16 cellular contexts compared by ENCODE assay signal in the genomic region with DNA sequence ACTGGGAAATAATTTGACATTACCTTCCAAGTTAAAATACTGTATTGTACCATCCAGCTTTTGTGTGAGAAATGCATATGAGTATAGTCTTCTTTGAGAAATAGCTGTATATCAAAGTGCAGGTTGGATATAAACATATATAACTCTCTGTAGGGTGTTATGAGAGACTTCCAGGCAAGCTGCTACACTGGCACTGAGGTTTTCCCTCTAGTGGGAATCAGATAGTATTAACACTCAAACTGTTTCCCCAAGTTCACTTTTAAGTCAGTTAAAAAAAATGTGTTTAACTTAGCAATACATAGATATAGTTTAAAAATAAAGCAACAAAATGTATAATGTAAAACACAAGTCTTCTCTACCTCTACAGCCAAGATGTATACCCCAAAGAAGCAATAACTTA.
A peak's percentile ranks its signal among the peaks of the same experiment; 100 is the strongest.
DNase-seq lines count a peak whose midpoint lies in the region; ATAC-seq, FAIRE-seq and TF ChIP-seq lines count a peak whose summit lies in the region.
"Had no signal": no experiment of that assay in that cellular context is flagged by ENCODE, and none has a peak within 500 bp of the region (broad histone marks: within the 10 kb centered on the region; RNA-seq: fewer than 3 reads in every experiment).

No MANE protein-coding gene starts in this region.

- in situ Hi-C loops in HepG2 (cut with HindIII; ENCODE audit: extremely low pct_ligation_motif_present, low pct_unique_long_range_greater_than_20kb): no loop called here

- H3K27me3 ChIP-seq in HepG2 (ENCODE audit: control insufficient read depth in 1 of 2, insufficient read depth in 2 of 2, low read length in 2 of 2): no peaks in the 10 kb centered on the region
- no peaks in the 10 kb centered on the region for H3K27me3 ChIP-seq in right lobe of liver
- H3K27me3 ChIP-seq in RWPE2 (ENCODE audit: insufficient read depth, poor library complexity, severe bottlenecking): peaks cover 5% of the 10 kb centered on the region
- no peaks in the 10 kb centered on the region for H3K27me3 ChIP-seq in fibroblast of lung (ENCODE audit: control insufficient read depth, insufficient read depth, low read length)

- FAIRE-seq in HepG2 (lab: Jason Lieb, UNC) (no peak), urothelium cell line (lab: Jason Lieb, UNC) (no peak)
- FAIRE-seq: A204.1, astrocyte, frontal cortex, small intestine had no signal

- H3K9me3 ChIP-seq in HepG2 (ENCODE audit: low read length) (no peaks in the 10 kb centered on the region), right lobe of liver (no peaks in the 10 kb centered on the region), RWPE2 (ENCODE audit: severe bottlenecking) (no peaks in the 10 kb centered on the region), fibroblast of lung (ENCODE audit: control insufficient read depth, insufficient read depth, low read depth, low read length) (no peaks in the 10 kb centered on the region)

- H4K20me1 ChIP-seq in HepG2 (ENCODE audit: insufficient read depth, low read length): no peaks in the 10 kb centered on the region
- no peaks in the 10 kb centered on the region for H4K20me1 ChIP-seq in fibroblast of lung (ENCODE audit: control insufficient read depth, extremely low read depth, insufficient read depth, low read length)

- H3K4me1 ChIP-seq in HepG2 (ENCODE audit: insufficient read depth, low read length): no peaks in the 10 kb centered on the region
- H3K4me1 ChIP-seq in right lobe of liver: no peaks in the 10 kb centered on the region
- H3K4me1 ChIP-seq in RWPE2 (ENCODE audit: insufficient read depth, poor library complexity, severe bottlenecking): peaks cover 4% of the 10 kb centered on the region
- no peaks in the 10 kb centered on the region for H3K4me1 ChIP-seq in fibroblast of lung (ENCODE audit: control insufficient read depth, extremely low read depth, insufficient read depth, low read length)

- 0 out of 3 replicates have a peak, but pooled peaks have one; percentile 35 for ATAC-seq in HepG2
- ATAC-seq in right lobe of liver: no peak
- ATAC-seq in RWPE2 (ENCODE audit: low read depth): 0 out of 3 replicates have a peak, but pooled peaks have one; percentile 31
- ATAC-seq in GM18867 (IDR thresholded peaks at IDR 0.05; ENCODE audit: unreplicated experiment): no peak
- ATAC-seq: activated CD8-positive, alpha-beta T cell treated with anti-CD3 and anti-CD28 coated beads, Interleukin-2, amount 10 ng/mL, durations not matched to agents 7 days and 5 days; activated T-helper 17 cell treated with anti-CD3 and anti-CD28 coated beads, Interleukin-2, amount 50 U/mL, for 72 hours; stimulated activated naive CD8-positive, alpha-beta T cell treated with anti-CD3 and anti-CD28 coated beads, Interleukin-15, amount 100 ng/mL, for 72 hours had no signal

- H3K36me3 ChIP-seq in HepG2 (replicated peaks in 1 of 2; ENCODE audit: control insufficient read depth in 1 of 2, insufficient read depth in 2 of 2, low read length in 2 of 2): no peaks in the 10 kb centered on the region
- no peaks in the 10 kb centered on the region for H3K36me3 ChIP-seq in right lobe of liver
- H3K36me3 ChIP-seq in RWPE2 (ENCODE audit: low read depth): no peaks in the 10 kb centered on the region
- H3K36me3 ChIP-seq in fibroblast of lung (ENCODE audit: control insufficient read depth, insufficient read depth, low read length): no peaks in the 10 kb centered on the region

- no peak for TF ChIP-seq RAD21 in HepG2 (CRISPR knock-in tag; IDR thresholded peaks at IDR 0.05)

- CTCF ChIA-PET in HepG2 (lab: Yijun Ruan, JAX; ENCODE audit: low intra/inter-chr PET ratio, low total read pairs): no interaction called here

- BruUV-seq in HepG2 (replicated peaks; lab: Mats Ljungman, UMichigan): no TSS peak

- H3K4me3 ChIP-seq in HepG2 (replicated peaks in 1 of 3; ENCODE audit: insufficient read depth in 1 of 3, low read depth in 2 of 3, low read length in 3 of 3) (no peak overlapping the region), right lobe of liver (no peak overlapping the region), RWPE2 (ENCODE audit: severe bottlenecking) (no peak overlapping the region), fibroblast of lung (replicated peaks in 1 of 4; ENCODE audit: control extremely low read depth in 1 of 4, insufficient read depth in 1 of 4, low read depth in 3 of 4, low read length in 4 of 4) (peak overlapping the region in 2 of 4 experiments; percentile 21 to 33)

- DNase-seq in HepG2 (ENCODE audit: low spot score) (no peak), right lobe of liver (no peak), RWPE2 (ENCODE audit: low spot score) (no peak), fibroblast of lung (ENCODE audit: low read depth in 2 of 2) (peak in 1 of 2 donors; percentile 11), urothelium cell line (ENCODE audit: low spot score) (peak; percentile 9), T-helper 1 cell (no peak)
- DNase-seq in stimulated activated CD4-positive, alpha-beta T cell treated with anti-CD3 and anti-CD28 coated beads, Interleukin-12 subunit alpha, Interleukin-12 subunit beta, amount 100 ng/mL, for 4 hours: no peak
- DNase-seq: activated CD8-positive, alpha-beta T cell treated with anti-CD3 and anti-CD28 coated beads, Interleukin-2, amount 10 ng/mL, durations not matched to agents 7 days and 5 days; NK-92 treated with Interleukin-12 subunit alpha and Interleukin-12 subunit beta, amount 100 ng/mL, for 24 hours; small intestine; stimulated activated naive CD8-positive, alpha-beta T cell treated with anti-CD3 and anti-CD28 coated beads, Interleukin-15, amount 100 ng/mL, for 72 hours had no signal

- H2AFZ ChIP-seq in HepG2 (ENCODE audit: low read length): no peak overlapping the region
- peak overlapping the region; percentile 26 for H2AFZ ChIP-seq in fibroblast of lung (ENCODE audit: low read length)

- H3K4me2 ChIP-seq in HepG2 (ENCODE audit: low read depth, low read length) (no peak overlapping the region), fibroblast of lung (ENCODE audit: extremely low read depth, insufficient read depth, low read length) (peak overlapping the region; percentile 4)

- POLR2A ChIA-PET in HepG2 (lab: Yijun Ruan, JAX): no interaction called here

- H3K27ac ChIP-seq in HepG2 (ENCODE audit: extremely low read length, insufficient read depth, low read length): no peak overlapping the region
- H3K27ac ChIP-seq in right lobe of liver: no peak overlapping the region
- no peak overlapping the region for H3K27ac ChIP-seq in RWPE2 (ENCODE audit: poor library complexity, severe bottlenecking)
- H3K27ac ChIP-seq in fibroblast of lung (ENCODE audit: insufficient read depth, low read length): no peak overlapping the region

- TF ChIP-seq POLR2A in HepG2 (IDR thresholded peaks at IDR 0.05; ENCODE audit: insufficient read depth in 1 of 2, low read depth in 2 of 2, low read length in 2 of 2) (no peak), right lobe of liver (IDR thresholded peaks at IDR 0.05) (no peak)

- TF ChIP-seq CTCF in HepG2 (CRISPR knock-in tag; IDR thresholded peaks at IDR 0.05) (no peak), right lobe of liver (IDR thresholded peaks at IDR 0.05) (no peak), RWPE2 (IDR thresholded peaks at IDR 0.05; ENCODE audit: poor library complexity, severe bottlenecking) (no peak), fibroblast of lung (conservative IDR thresholded peaks at IDR 0.05 in 1 of 2, IDR thresholded peaks at IDR 0.05 in 1 of 2; ENCODE audit: low read depth in 1 of 2, low read length in 2 of 2) (no peak)

- TF ChIP-seq EP300 in HepG2 (IDR thresholded peaks at IDR 0.05; ENCODE audit: low read depth in 2 of 2, low read length in 2 of 2) (no peak), HepG2 (CRISPR knock-in tag; IDR thresholded peaks at IDR 0.05; ENCODE audit: borderline replicate concordance) (no peak)

- H3K9ac ChIP-seq in HepG2 (ENCODE audit: insufficient read depth, low read depth, low read length) (no peak overlapping the region), fibroblast of lung (ENCODE audit: insufficient read depth, low read length) (no peak overlapping the region)

- H3K79me2 ChIP-seq in HepG2 (ENCODE audit: insufficient read depth, low read length) (no peaks in the 10 kb centered on the region), fibroblast of lung (ENCODE audit: control insufficient read depth, insufficient read depth, low read length) (no peaks in the 10 kb centered on the region)

- intact Hi-C loops in HepG2 (cut with micrococcal nuclease; ENCODE audit: unreplicated experiment) (no loop called here), right lobe of liver (cut with DNase I) (no loop called here)

TF ChIP-seq in HepG2, 621 proteins besides CTCF, POLR2A, EP300 and RAD21:
- TF ChIP-seq ZNF768 (CRISPR knock-in tag; IDR thresholded peaks at IDR 0.05) (no peak), ZSCAN25 (CRISPR knock-in tag; IDR thresholded peaks at IDR 0.05) (no peak), HNRNPK (IDR thresholded peaks at IDR 0.05; ENCODE audit: low read depth, low read length, poor library complexity, severe bottlenecking) (no peak), SRSF1 (optimal IDR thresholded peaks at IDR 0.05; ENCODE audit: low read depth, low read length) (no peak), ZNF772 (CRISPR knock-in tag; IDR thresholded peaks at IDR 0.05) (no peak), MATR3 (CRISPR knock-in tag; IDR thresholded peaks at IDR 0.05) (no peak)

Comparison
In these comparisons a context has a peak if more than half of its experiments do, and no peak if none do; other contexts are left out.
1. ATAC-seq: peak in HepG2 (single experiment) and RWPE2 (single experiment); none in right lobe of liver (0 of 4) and GM18867 (single experiment).